In genomic region chr6:34534656-34535055, GRCh38 we compare ENCODE assay signal across 1 cellular context.
TF ChIP-seq lines count a peak whose summit lies in the region.

No MANE protein-coding gene starts in this region.

TF ChIP-seq in H1, 55 proteins besides CTCF, POLR2A, EP300 and RAD21 (continued from another document):
- no peak for TF ChIP-seq CHD7 (IDR thresholded peaks at IDR 0.05; ENCODE audit: insufficient replicate concordance, low read length)
- no peak for TF ChIP-seq EZH2 (IDR thresholded peaks at IDR 0.05; ENCODE audit: low read depth, low read length, severe bottlenecking)
- TF ChIP-seq JUN (IDR thresholded peaks at IDR 0.05; ENCODE audit: low read depth, low read length): no peak
- TF ChIP-seq SRF (IDR thresholded peaks at IDR 0.05; ENCODE audit: low read depth, low read length): no peak
- TF ChIP-seq MAX (IDR thresholded peaks at IDR 0.05): no peak
- no peak for TF ChIP-seq ATF3 (IDR thresholded peaks at IDR 0.05; ENCODE audit: insufficient read depth, low read depth, low read length)
- no peak for TF ChIP-seq TAF1 (IDR thresholded peaks at IDR 0.05; ENCODE audit: low read depth, low read length)
- no peak for TF ChIP-seq CBX8 (IDR thresholded peaks at IDR 0.05; ENCODE audit: borderline replicate concordance, low read depth, low read length)
- TF ChIP-seq NANOG (IDR thresholded peaks at IDR 0.05; ENCODE audit: insufficient read depth, low read depth, low read length, poor library complexity, severe bottlenecking): no peak
TF ChIP-seq in H1: peak in this region for 0.
